Comparison of ENCODE assay signal across 19 cellular contexts in the genomic region with DNA sequence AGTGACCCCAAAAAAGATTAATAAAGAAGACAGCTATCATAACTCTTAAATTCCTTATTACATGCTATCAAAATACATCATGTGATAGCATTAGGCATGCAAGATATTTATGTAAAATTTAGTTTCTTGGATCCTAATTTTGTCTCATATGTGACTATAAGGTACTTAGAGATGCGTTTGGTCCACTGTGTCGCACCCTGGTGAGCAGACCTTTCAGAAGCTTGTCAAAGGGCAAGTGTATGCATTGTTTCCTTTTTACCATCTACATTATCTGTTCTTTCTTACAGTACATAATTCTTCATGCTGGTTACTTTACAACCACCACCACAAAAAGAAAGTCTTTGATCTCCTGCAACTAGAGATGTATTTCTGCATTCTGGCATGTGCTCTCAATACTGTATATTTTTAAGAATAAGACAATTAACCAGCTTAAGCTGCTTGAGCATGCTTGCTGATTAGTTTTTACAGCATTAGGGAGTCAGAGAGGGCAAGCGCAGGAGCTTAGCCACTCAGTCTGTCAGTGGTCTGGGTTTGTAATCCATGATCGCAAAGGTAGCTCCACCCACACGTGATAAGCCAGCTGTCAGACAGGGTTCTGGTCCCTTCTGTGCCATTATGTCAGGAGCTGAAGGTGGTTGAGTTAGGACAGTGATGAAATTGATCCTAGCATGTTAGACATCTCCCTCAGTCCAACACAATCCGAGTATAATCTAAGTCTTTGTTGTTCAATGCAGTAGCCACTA.
"Had no signal": no experiment of that assay in that cellular context is flagged by ENCODE, and none has a peak within 500 bp of the region (broad histone marks: within the 10 kb centered on the region; RNA-seq: fewer than 3 reads in every experiment).

No MANE protein-coding gene starts in this region.

- H3K9me3 ChIP-seq: ascending aorta, pancreas, psoas muscle, right atrium auricular region, spleen, thyroid gland had no signal

- ATAC-seq: activated CD8-positive, alpha-beta T cell treated with anti-CD3 and anti-CD28 coated beads, Interleukin-2, amount 10 ng/mL, durations not matched to agents 7 days and 5 days; activated naive CD4-positive, alpha-beta T cell treated with anti-CD3 and anti-CD28 coated beads, Interleukin-2, amount 50 U/mL, for 72 hours; left colon; pancreas; psoas muscle; stimulated activated naive CD8-positive, alpha-beta T cell treated with anti-CD3 and anti-CD28 coated beads, Interleukin-15, Interleukin-2, amounts not matched to agents 100 U/mL and 50 U/mL, for 24 hours had no signal

- H3K4me3 ChIP-seq: ascending aorta, pancreas, psoas muscle, right atrium auricular region, spleen, thyroid gland had no signal

- DNase-seq: activated CD4-positive, alpha-beta T cell treated with anti-CD3 and anti-CD28 coated beads, Interleukin-2, amount 10 ng/mL, durations not matched to agents 7 days and 5 days; activated CD4-positive, CD25-positive, alpha-beta regulatory T cell treated with anti-CD3 and anti-CD28 coated beads, Interleukin-2, amount 50 U/mL, for 72 hours; activated CD8-positive, alpha-beta T cell treated with anti-CD3 and anti-CD28 coated beads, Interleukin-2, amount 10 ng/mL, durations not matched to agents 7 days and 5 days; brain microvascular endothelial cell; caudate nucleus; effector CD4-positive, alpha-beta T cell; erythroblast; foreskin fibroblast; left colon; pancreas; psoas muscle; spleen; stimulated activated CD4-positive, alpha-beta T cell treated with anti-CD3 and anti-CD28 coated beads, Interleukin-4, amount 100 ng/mL, for 24 hours; stimulated activated naive CD8-positive, alpha-beta T cell treated with anti-CD3 and anti-CD28 coated beads, Interleukin-15, Interleukin-2, amounts not matched to agents 100 U/mL and 50 U/mL, for 24 hours; thyroid gland had no signal

- H3K27ac ChIP-seq: ascending aorta, brain microvascular endothelial cell, pancreas, psoas muscle, right atrium auricular region, spleen, thyroid gland, VCaP had no signal

- H3K4me1 ChIP-seq: ascending aorta, pancreas, psoas muscle, right atrium auricular region, thyroid gland had no signal

- H3K27me3 ChIP-seq: ascending aorta, brain microvascular endothelial cell, pancreas, right atrium auricular region, spleen, thyroid gland had no signal

- H3K36me3 ChIP-seq: ascending aorta, brain microvascular endothelial cell, pancreas, right atrium auricular region, spleen, thyroid gland had no signal
